26 cellular contexts compared by ENCODE assay signal in genomic region chr4:136424052-136424451, GRCh38.
"Had no signal": no experiment of that assay in that cellular context is flagged by ENCODE, and none has a peak within 500 bp of the region (broad histone marks: within the 10 kb centered on the region; RNA-seq: fewer than 3 reads in every experiment).

No MANE protein-coding gene starts in this region.

- H3K27me3 Mint-ChIP-seq: activated CD4-positive, alpha-beta T cell treated with anti-CD3 and anti-CD28 coated beads, Interleukin-2, amount 10 ng/mL, durations not matched to agents 24 days and 14 days; activated CD8-positive, alpha-beta T cell treated with anti-CD3 and anti-CD28 coated beads for 36 hours; activated naive CD4-positive, alpha-beta T cell treated with anti-CD3 and anti-CD28 coated beads, Interleukin-2, amount 50 U/mL, for 24 hours; activated naive CD8-positive, alpha-beta T cell treated with anti-CD3 and anti-CD28 coated beads, Interleukin-2, amount 10 ng/mL, durations not matched to agents 7 days and 5 days; activated T-cell treated with anti-CD3 and anti-CD28 coated beads, Interleukin-2, amount 50 U/mL, for 24 hours; central memory CD8-positive, alpha-beta T cell had no signal

- H3K4me1 ChIP-seq: ascending aorta, colonic mucosa had no signal

- H3K27me3 ChIP-seq: ascending aorta, cardiac muscle cell, colonic mucosa had no signal

- H3K4me3 Mint-ChIP-seq: activated CD4-positive, alpha-beta T cell treated with anti-CD3 and anti-CD28 coated beads, Interleukin-2, amount 10 ng/mL, durations not matched to agents 24 days and 14 days; activated CD8-positive, alpha-beta T cell treated with anti-CD3 and anti-CD28 coated beads for 36 hours; activated naive CD4-positive, alpha-beta T cell treated with anti-CD3 and anti-CD28 coated beads, Interleukin-2, amount 50 U/mL, for 24 hours; activated naive CD8-positive, alpha-beta T cell treated with anti-CD3 and anti-CD28 coated beads, Interleukin-2, amount 10 ng/mL, durations not matched to agents 7 days and 5 days; activated T-cell treated with anti-CD3 and anti-CD28 coated beads, Interleukin-2, amount 50 U/mL, for 24 hours; central memory CD8-positive, alpha-beta T cell had no signal

- H3K27ac ChIP-seq: ascending aorta, cardiac muscle cell, colonic mucosa, PC-9, RWPE1 had no signal

- H3K4me3 ChIP-seq: ascending aorta, cardiac muscle cell, colonic mucosa, PC-9 had no signal

- H3K9me3 ChIP-seq: ascending aorta, colonic mucosa had no signal

- H3K27ac Mint-ChIP-seq: activated CD4-positive, alpha-beta T cell treated with anti-CD3 and anti-CD28 coated beads, Interleukin-2, amount 10 ng/mL, durations not matched to agents 24 days and 14 days; activated CD8-positive, alpha-beta T cell treated with anti-CD3 and anti-CD28 coated beads for 36 hours; activated naive CD4-positive, alpha-beta T cell treated with anti-CD3 and anti-CD28 coated beads, Interleukin-2, amount 50 U/mL, for 24 hours; activated naive CD8-positive, alpha-beta T cell treated with anti-CD3 and anti-CD28 coated beads, Interleukin-2, amount 10 ng/mL, durations not matched to agents 7 days and 5 days; activated T-cell treated with anti-CD3 and anti-CD28 coated beads, Interleukin-2, amount 50 U/mL, for 24 hours; activated T-helper 2 cell treated with anti-CD3 and anti-CD28 coated beads, Interferon-gamma antibody, Interleukin-2, Interleukin-4, amounts not matched to agents 10 μg/mL and 5 μg/mL and 100 μg/mL, durations not matched to agents 14 hours and 24 hours and 36 hours had no signal

- H3K4me1 Mint-ChIP-seq: activated CD4-positive, alpha-beta T cell treated with anti-CD3 and anti-CD28 coated beads, Interleukin-2, amount 10 ng/mL, durations not matched to agents 24 days and 14 days; activated naive CD4-positive, alpha-beta T cell treated with anti-CD3 and anti-CD28 coated beads, Interleukin-2, amount 50 U/mL, for 24 hours; activated naive CD8-positive, alpha-beta T cell treated with anti-CD3 and anti-CD28 coated beads, Interleukin-2, amount 10 ng/mL, durations not matched to agents 7 days and 5 days; central memory CD8-positive, alpha-beta T cell had no signal

- DNase-seq: activated CD4-positive, alpha-beta T cell treated with anti-CD3 and anti-CD28 coated beads, Interleukin-2, amount 10 ng/mL, durations not matched to agents 24 days and 14 days; activated CD4-positive, alpha-beta T cell treated with anti-CD3 and anti-CD28 coated beads, Interleukin-2, amount 50 U/mL, for 4 hours; activated CD8-positive, alpha-beta T cell treated with anti-CD3 and anti-CD28 coated beads for 36 hours; activated gamma-delta T cell; activated naive CD4-positive, alpha-beta T cell treated with Interleukin-2 at 50 U/mL for 16 hours; activated naive CD8-positive, alpha-beta T cell treated with anti-CD3 and anti-CD28 coated beads, Interleukin-2, amount 10 ng/mL, durations not matched to agents 7 days and 5 days; activated T-cell treated with anti-CD3 and anti-CD28 coated beads, Interleukin-2, amount 50 U/mL, for 24 hours; amygdala; colonic mucosa; Karpas-422; NCI-H1436 treated with DMSO at 0.1 percent for 48 hours; NCI-H1694 treated with DMSO at 0.1 percent for 48 hours; NCI-H2029; NCI-H2107; NCI-H510A; NCI-H526; NCI-H774; PC-9; SIG-M5; T1000 had no signal

- H3K36me3 Mint-ChIP-seq: activated naive CD4-positive, alpha-beta T cell treated with anti-CD3 and anti-CD28 coated beads, Interleukin-2, amount 50 U/mL, for 24 hours; activated naive CD8-positive, alpha-beta T cell treated with anti-CD3 and anti-CD28 coated beads, Interleukin-2, amount 10 ng/mL, durations not matched to agents 7 days and 5 days had no signal

- H3K36me3 ChIP-seq: ascending aorta, cardiac muscle cell, colonic mucosa had no signal

- H3K9me3 Mint-ChIP-seq: activated CD4-positive, alpha-beta T cell treated with anti-CD3 and anti-CD28 coated beads, Interleukin-2, amount 10 ng/mL, durations not matched to agents 24 days and 14 days; activated CD8-positive, alpha-beta T cell treated with anti-CD3 and anti-CD28 coated beads for 36 hours; activated naive CD8-positive, alpha-beta T cell treated with anti-CD3 and anti-CD28 coated beads, Interleukin-2, amount 10 ng/mL, durations not matched to agents 7 days and 5 days; activated T-helper 2 cell treated with anti-CD3 and anti-CD28 coated beads, Interferon-gamma antibody, Interleukin-2, Interleukin-4, amounts not matched to agents 10 μg/mL and 5 μg/mL and 100 μg/mL, durations not matched to agents 14 hours and 24 hours and 36 hours; central memory CD8-positive, alpha-beta T cell had no signal
